18 cellular contexts compared by ENCODE assay signal in genomic region chr2:19632327-19633040, GRCh38.
DNase-seq lines count a peak whose midpoint lies in the region; ATAC-seq and TF ChIP-seq lines count a peak whose summit lies in the region.
"Had no signal": no experiment of that assay in that cellular context is flagged by ENCODE, and none has a peak within 500 bp of the region (broad histone marks: within the 10 kb centered on the region; RNA-seq: fewer than 3 reads in every experiment).

No MANE protein-coding gene starts in this region.

- no peak overlapping the region for H4K8ac ChIP-seq in neuronal stem cell (ENCODE audit: low read depth, low read length)

- no peaks in the 10 kb centered on the region for H3K79me1 ChIP-seq in neuronal stem cell (ENCODE audit: low read depth, low read length)

- ATAC-seq in GM19395 (IDR thresholded peaks at IDR 0.05; ENCODE audit: unreplicated experiment): no peak
- ATAC-seq: foreskin keratinocyte had no signal

- H3K9ac ChIP-seq in neuronal stem cell (ENCODE audit: low read depth, low read length, poor library complexity): no peak overlapping the region
- H3K9ac ChIP-seq: parathyroid adenoma had no signal

- TF ChIP-seq POLR2A in adrenal gland (IDR thresholded peaks at IDR 0.05) (no peak), prostate gland (IDR thresholded peaks at IDR 0.05) (no peak)

- no peak overlapping the region for H3K4me2 ChIP-seq in neuronal stem cell (ENCODE audit: insufficient read depth, low read length, poor library complexity, severe bottlenecking)

- no peak overlapping the region for H2BK120ac ChIP-seq in neuronal stem cell (ENCODE audit: low read depth, low read length)

- H2BK12ac ChIP-seq in neuronal stem cell (ENCODE audit: low read length): no peak overlapping the region

- H3K4me1 ChIP-seq in adrenal gland (replicated peaks in 1 of 2) (no peaks in the 10 kb centered on the region), prostate gland (replicated peaks) (no peaks in the 10 kb centered on the region), neuronal stem cell (ENCODE audit: control insufficient read depth in 2 of 2, insufficient read depth in 1 of 2, low read depth in 1 of 2, low read length in 2 of 2) (no peaks in the 10 kb centered on the region)
- H3K4me1 ChIP-seq: foreskin keratinocyte, parathyroid adenoma had no signal

- H3K27ac ChIP-seq in adrenal gland: no peak overlapping the region
- no peak overlapping the region for H3K27ac ChIP-seq in prostate gland
- H3K27ac ChIP-seq in neuronal stem cell (replicated peaks; ENCODE audit: low read length): no peak overlapping the region
- H3K27ac ChIP-seq: brain microvascular endothelial cell, foreskin keratinocyte, parathyroid adenoma had no signal

- WGBS in adrenal gland, 4 donors: 54 to 72% (median 56%) methylated on average over 6 to 7 of the region's 7 CpGs
- WGBS in prostate gland: 44% methylated on average over 7 of the region's 7 CpGs
- WGBS in neuronal stem cell (ENCODE audit: extremely low coverage in 2 of 2, insufficient read length in 2 of 2, insufficient replicate concordance in 1 of 2), 2 donors: no CpG with 5 or more reads among the region's 7 CpGs

- H2BK5ac ChIP-seq in neuronal stem cell (ENCODE audit: low read length): no peak overlapping the region

- intact Hi-C loops in adrenal gland (cut with DNase I): no loop called here
- intact Hi-C loops in prostate gland (cut with DNase I): no loop called here

- H3K27me3 ChIP-seq in adrenal gland: no peaks in the 10 kb centered on the region
- no peaks in the 10 kb centered on the region for H3K27me3 ChIP-seq in prostate gland (replicated peaks; ENCODE audit: insufficient read depth)
- H3K27me3 ChIP-seq in neuronal stem cell (ENCODE audit: control insufficient read depth in 3 of 3, insufficient read depth in 3 of 3, low read depth in 1 of 3, low read length in 3 of 3): no peaks in the 10 kb centered on the region
- H3K27me3 ChIP-seq: brain microvascular endothelial cell, foreskin keratinocyte had no signal

- no peak overlapping the region for H3K18ac ChIP-seq in neuronal stem cell (ENCODE audit: low read length)

- H3K36me3 ChIP-seq in adrenal gland (replicated peaks in 1 of 2) (no peaks in the 10 kb centered on the region), prostate gland (no peaks in the 10 kb centered on the region), neuronal stem cell (replicated peaks in 1 of 2; ENCODE audit: control insufficient read depth in 2 of 2, insufficient read depth in 2 of 2, low read length in 2 of 2) (no peaks in the 10 kb centered on the region)
- H3K36me3 ChIP-seq: brain microvascular endothelial cell had no signal

- H3K4me3 ChIP-seq in AG10803 (ENCODE audit: low read length): no peak overlapping the region
- no peak overlapping the region for H3K4me3 ChIP-seq in adrenal gland
- H3K4me3 ChIP-seq in foreskin fibroblast (ENCODE audit: low read depth in 1 of 2, low read length in 2 of 2): no peak overlapping the region
- no peak overlapping the region for H3K4me3 ChIP-seq in prostate gland
- H3K4me3 ChIP-seq in neuronal stem cell (ENCODE audit: low read length in 2 of 2): no peak overlapping the region

- H2AFZ ChIP-seq in neuronal stem cell (ENCODE audit: low read length): no peak overlapping the region
- H2AFZ ChIP-seq: parathyroid adenoma had no signal

- no peak overlapping the region for H2AK5ac ChIP-seq in neuronal stem cell (ENCODE audit: low read depth, low read length)

- TF ChIP-seq CTCF in AG10803 (conservative IDR thresholded peaks at IDR 0.05; ENCODE audit: low read length) (no peak), adrenal gland (IDR thresholded peaks at IDR 0.05) (no peak), foreskin fibroblast (IDR thresholded peaks at IDR 0.05; ENCODE audit: low read depth, low read length) (no peak), prostate gland (IDR thresholded peaks at IDR 0.05) (no peak)

- H2BK15ac ChIP-seq in neuronal stem cell (ENCODE audit: low read length): no peak overlapping the region

- H3K4ac ChIP-seq in neuronal stem cell (ENCODE audit: low read length): no peak overlapping the region

- no peaks in the 10 kb centered on the region for H3K9me3 ChIP-seq in adrenal gland (replicated peaks in 1 of 3)
- no peaks in the 10 kb centered on the region for H3K9me3 ChIP-seq in prostate gland
- H3K9me3 ChIP-seq in neuronal stem cell (replicated peaks in 1 of 2; ENCODE audit: control insufficient read depth in 2 of 2, insufficient read depth in 1 of 2, low read depth in 1 of 2, low read length in 2 of 2): no peaks in the 10 kb centered on the region

- DNase-seq in AG10803 (ENCODE audit: low read depth) (peak; percentile 82), adrenal gland (peak; percentile 26 to 62 (median 61)), foreskin fibroblast (peak; percentile 68 to 82), prostate gland (ENCODE audit: low spot score) (peak; percentile 19), SKM-1 treated with dmso at 0.1 percent for 144 hours (lab: John Stamatoyannopoulos, UW; ENCODE audit: unreplicated experiment) (no peak), DMS53 treated with DMSO at 0.1 percent for 48 hours (lab: John Stamatoyannopoulos, UW; ENCODE audit: unreplicated experiment) (no peak), neuronal stem cell (ENCODE audit: low spot score) (no peak)
- DNase-seq: brain microvascular endothelial cell; CD4-positive, CD25-positive, alpha-beta regulatory T cell; foreskin keratinocyte; HFFc6; NCI-H1436 treated with DMSO at 0.1 percent for 48 hours; NCI-H2171 treated with DMSO at 0.1 percent for 48 hours; NCI-H82; stimulated activated naive CD4-positive, alpha-beta T cell treated with Interleukin-2 at 50 U/mL for 16 hours; SW 1271 had no signal

- H3K23ac ChIP-seq in neuronal stem cell (ENCODE audit: low read depth, low read length, poor library complexity): no peak overlapping the region

- no peak overlapping the region for H4K91ac ChIP-seq in neuronal stem cell (ENCODE audit: low read depth, low read length, poor library complexity)

- H3K14ac ChIP-seq in neuronal stem cell (ENCODE audit: low read length): no peak overlapping the region

Comparison
In these comparisons a context has a peak if more than half of its experiments do, and no peak if none do; other contexts are left out.
1. DNase-seq: peak in AG10803 (single experiment), adrenal gland (7 of 7), foreskin fibroblast (2 of 2) and prostate gland (single experiment); none in SKM-1 treated with dmso at 0.1 percent for 144 hours (single experiment), DMS53 treated with DMSO at 0.1 percent for 48 hours (single experiment) and neuronal stem cell (single experiment).